Comparison of ENCODE assay signal across 1 cellular context in the genomic region with DNA sequence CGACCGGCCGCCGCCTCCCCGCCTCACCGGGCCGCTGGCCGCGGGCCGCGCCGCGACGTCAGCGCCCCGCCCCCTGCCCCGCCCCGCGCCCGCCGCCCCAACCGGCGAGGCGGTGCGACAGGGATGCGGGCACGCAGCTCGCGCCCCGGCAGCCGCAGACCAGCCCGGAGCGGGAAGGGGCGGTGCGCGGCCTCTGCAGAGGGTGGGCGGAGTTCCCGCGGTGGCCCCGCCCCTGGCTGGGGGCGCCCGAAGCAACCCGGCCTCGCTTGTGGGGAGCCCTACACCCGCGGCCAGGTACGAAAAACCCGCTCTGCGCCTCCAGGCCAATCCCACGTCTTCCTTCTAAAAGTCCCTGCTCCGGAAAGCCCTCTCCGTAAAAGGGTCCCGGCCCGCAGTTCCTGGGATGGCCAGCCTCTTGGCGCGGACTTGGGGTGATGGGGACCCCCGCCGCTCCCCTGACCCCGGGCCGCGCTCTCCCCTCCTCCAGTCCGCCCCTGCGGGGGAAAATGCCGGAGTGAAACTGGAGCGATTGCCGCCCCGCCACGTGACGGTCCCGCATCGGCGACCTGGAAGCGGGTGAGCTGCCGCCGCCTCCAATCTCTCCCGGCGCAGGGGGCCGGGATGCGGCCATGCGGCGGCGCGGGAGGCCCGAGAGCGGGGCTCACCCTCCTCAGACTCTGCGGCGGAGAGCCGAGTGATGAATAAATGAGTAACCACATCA.
TF ChIP-seq lines count a peak whose summit lies in the region.

A gene with protein sequence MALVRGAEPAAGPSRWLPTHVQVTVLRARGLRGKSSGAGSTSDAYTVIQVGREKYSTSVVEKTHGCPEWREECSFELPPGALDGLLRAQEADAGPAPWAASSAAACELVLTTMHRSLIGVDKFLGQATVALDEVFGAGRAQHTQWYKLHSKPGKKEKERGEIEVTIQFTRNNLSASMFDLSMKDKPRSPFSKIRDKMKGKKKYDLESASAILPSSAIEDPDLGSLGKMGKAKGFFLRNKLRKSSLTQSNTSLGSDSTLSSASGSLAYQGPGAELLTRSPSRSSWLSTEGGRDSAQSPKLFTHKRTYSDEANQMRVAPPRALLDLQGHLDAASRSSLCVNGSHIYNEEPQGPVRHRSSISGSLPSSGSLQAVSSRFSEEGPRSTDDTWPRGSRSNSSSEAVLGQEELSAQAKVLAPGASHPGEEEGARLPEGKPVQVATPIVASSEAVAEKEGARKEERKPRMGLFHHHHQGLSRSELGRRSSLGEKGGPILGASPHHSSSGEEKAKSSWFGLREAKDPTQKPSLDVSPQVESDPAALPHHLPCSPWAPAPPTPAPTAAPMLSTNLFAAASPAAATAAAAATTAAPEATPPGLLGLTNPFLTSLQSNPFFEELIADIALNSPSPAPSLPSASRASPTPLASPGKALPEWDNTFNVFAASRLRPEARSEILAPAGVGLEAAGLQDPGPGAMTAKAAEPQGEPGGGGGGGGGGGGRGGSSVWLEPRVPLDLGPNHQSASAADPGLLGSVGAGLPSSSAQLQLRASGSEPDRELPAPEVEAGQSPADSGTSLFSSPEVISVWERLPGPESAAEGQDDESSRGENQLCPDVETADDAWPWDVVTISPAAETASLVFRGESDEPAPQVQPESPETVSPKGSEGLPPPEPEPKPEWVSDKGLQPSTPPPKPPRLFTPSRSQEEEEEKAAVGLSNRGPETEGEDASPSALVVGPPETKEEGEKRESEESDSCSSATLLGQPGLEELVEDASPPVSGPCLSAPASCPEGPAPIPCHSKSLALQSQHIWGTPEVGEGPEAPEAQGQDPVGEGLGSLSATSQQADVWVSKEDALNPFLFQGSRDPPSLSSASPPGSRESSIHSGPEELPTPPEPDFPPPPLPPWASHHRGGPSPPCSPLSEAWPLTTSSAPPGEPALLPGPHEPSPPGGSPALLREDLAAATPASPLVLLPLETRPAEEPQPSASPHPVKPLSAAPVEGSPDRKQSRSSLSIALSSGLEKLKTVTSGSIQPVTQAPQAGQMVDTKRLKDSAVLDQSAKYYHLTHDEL (N-terminal part only) (minus strand): TSS at position 36 of the 721 bp plus-strand sequence. CDS start 171 bp downstream, outside the sequence.

TF ChIP-seq in SK-N-SH, 30 proteins besides CTCF, POLR2A, EP300 and RAD21:
- TF ChIP-seq ELF1 (IDR thresholded peaks at IDR 0.05) (no peak), CHD2 (IDR thresholded peaks at IDR 0.05; ENCODE audit: low read length, partially characterized antibody) (no peak), RXRA (IDR thresholded peaks at IDR 0.05; ENCODE audit: borderline replicate concordance, low read depth) (no peak), RFX5 (IDR thresholded peaks at IDR 0.05; ENCODE audit: low read length) (no peak), SIN3A (IDR thresholded peaks at IDR 0.05; ENCODE audit: borderline replicate concordance, low read depth, low read length) (peak; percentile 71; the same call in 1 of the 2 replicates), TCF12 (IDR thresholded peaks at IDR 0.05) (0 out of 2 replicates have a peak, but pooled peaks have one; percentile 8), GABPA (IDR thresholded peaks at IDR 0.05; ENCODE audit: low read depth) (no peak), TAF1 (IDR thresholded peaks at IDR 0.05; ENCODE audit: borderline replicate concordance, low read depth, low read length) (peak; percentile 54; the same call in 1 of the 2 replicates), EZH2phosphoT487 (IDR thresholded peaks at IDR 0.05; ENCODE audit: borderline replicate concordance, low read depth) (no peak), NRF1 (IDR thresholded peaks at IDR 0.05; ENCODE audit: low read depth, low read length) (peak; percentile 19), MEF2A (IDR thresholded peaks at IDR 0.05; ENCODE audit: borderline replicate concordance, low read depth) (no peak), YY1 (IDR thresholded peaks at IDR 0.05; ENCODE audit: low read depth) (peak; percentile 62; the same call in 1 of the 2 replicates), MXI1 (IDR thresholded peaks at IDR 0.05; ENCODE audit: low read depth, low read length) (0 out of 2 replicates have a peak, but pooled peaks have one; percentile 59), POLR2AphosphoS5 (IDR thresholded peaks at IDR 0.05; ENCODE audit: low read depth, low read length) (0 out of 2 replicates have a peak, but pooled peaks have one; percentile 34), NFIC (IDR thresholded peaks at IDR 0.05; ENCODE audit: borderline replicate concordance) (no peak), FOXM1 (IDR thresholded peaks at IDR 0.05; ENCODE audit: low read depth) (no peak), JUND (IDR thresholded peaks at IDR 0.05) (0 out of 2 replicates have a peak, but pooled peaks have one; percentile 38)
- TF ChIP-seq, protein P1, sequence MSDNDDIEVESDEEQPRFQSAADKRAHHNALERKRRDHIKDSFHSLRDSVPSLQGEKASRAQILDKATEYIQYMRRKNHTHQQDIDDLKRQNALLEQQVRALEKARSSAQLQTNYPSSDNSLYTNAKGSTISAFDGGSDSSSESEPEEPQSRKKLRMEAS (IDR thresholded peaks at IDR 0.05; ENCODE audit: low read depth) = peak; percentile 46; the same call in 1 of the 2 replicates
- TF ChIP-seq, protein P2, sequence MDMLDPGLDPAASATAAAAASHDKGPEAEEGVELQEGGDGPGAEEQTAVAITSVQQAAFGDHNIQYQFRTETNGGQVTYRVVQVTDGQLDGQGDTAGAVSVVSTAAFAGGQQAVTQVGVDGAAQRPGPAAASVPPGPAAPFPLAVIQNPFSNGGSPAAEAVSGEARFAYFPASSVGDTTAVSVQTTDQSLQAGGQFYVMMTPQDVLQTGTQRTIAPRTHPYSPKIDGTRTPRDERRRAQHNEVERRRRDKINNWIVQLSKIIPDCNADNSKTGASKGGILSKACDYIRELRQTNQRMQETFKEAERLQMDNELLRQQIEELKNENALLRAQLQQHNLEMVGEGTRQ (IDR thresholded peaks at IDR 0.05; ENCODE audit: borderline replicate concordance, low read depth, low read length) = no peak
- TF ChIP-seq, protein P3, sequence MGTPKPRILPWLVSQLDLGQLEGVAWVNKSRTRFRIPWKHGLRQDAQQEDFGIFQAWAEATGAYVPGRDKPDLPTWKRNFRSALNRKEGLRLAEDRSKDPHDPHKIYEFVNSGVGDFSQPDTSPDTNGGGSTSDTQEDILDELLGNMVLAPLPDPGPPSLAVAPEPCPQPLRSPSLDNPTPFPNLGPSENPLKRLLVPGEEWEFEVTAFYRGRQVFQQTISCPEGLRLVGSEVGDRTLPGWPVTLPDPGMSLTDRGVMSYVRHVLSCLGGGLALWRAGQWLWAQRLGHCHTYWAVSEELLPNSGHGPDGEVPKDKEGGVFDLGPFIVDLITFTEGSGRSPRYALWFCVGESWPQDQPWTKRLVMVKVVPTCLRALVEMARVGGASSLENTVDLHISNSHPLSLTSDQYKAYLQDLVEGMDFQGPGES (IDR thresholded peaks at IDR 0.05; ENCODE audit: low read depth, low read length) = no peak
- TF ChIP-seq, protein P4, sequence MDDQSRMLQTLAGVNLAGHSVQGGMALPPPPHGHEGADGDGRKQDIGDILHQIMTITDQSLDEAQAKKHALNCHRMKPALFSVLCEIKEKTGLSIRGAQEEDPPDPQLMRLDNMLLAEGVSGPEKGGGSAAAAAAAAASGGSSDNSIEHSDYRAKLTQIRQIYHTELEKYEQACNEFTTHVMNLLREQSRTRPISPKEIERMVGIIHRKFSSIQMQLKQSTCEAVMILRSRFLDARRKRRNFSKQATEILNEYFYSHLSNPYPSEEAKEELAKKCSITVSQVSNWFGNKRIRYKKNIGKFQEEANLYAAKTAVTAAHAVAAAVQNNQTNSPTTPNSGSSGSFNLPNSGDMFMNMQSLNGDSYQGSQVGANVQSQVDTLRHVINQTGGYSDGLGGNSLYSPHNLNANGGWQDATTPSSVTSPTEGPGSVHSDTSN (IDR thresholded peaks at IDR 0.05) = no peak
- TF ChIP-seq, protein P5, sequence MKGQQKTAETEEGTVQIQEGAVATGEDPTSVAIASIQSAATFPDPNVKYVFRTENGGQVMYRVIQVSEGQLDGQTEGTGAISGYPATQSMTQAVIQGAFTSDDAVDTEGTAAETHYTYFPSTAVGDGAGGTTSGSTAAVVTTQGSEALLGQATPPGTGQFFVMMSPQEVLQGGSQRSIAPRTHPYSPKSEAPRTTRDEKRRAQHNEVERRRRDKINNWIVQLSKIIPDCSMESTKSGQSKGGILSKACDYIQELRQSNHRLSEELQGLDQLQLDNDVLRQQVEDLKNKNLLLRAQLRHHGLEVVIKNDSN (IDR thresholded peaks at IDR 0.05; ENCODE audit: borderline replicate concordance, low read depth) = peak; percentile 61
TF ChIP-seq in SK-N-SH: peak in this region for 10.
